Comparison of ENCODE assay signal across 32 cellular contexts in the genomic region with DNA sequence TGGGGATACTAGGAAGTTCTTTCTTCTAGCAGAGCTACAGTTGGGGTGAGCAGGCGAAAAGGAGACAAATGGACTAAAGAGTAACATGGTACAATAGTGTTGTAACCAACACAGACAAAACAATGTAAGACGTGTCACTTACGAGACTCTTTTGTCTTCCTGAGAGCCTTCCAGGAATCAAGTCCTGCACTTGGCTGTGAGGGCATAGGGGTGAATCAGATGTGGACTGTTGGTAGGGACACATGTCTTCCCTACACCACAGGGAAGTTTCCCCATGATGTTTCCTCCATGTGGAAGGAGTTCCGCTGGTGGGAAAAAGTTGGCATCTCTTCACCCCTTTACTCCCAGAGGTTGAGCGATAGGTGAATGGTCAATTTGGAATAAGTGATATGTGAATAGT.
"Had no signal": no experiment of that assay in that cellular context is flagged by ENCODE, and none has a peak within 500 bp of the region (broad histone marks: within the 10 kb centered on the region; RNA-seq: fewer than 3 reads in every experiment).

No MANE protein-coding gene starts in this region.

- H3K36me3 Mint-ChIP-seq: activated CD8-positive, alpha-beta memory T cell treated with anti-CD3 and anti-CD28 coated beads, Interleukin-2, amount 10 ng/mL, durations not matched to agents 7 days and 5 days; activated naive CD4-positive, alpha-beta T cell treated with anti-CD3 and anti-CD28 coated beads, Interleukin-2, amount 10 ng/mL, durations not matched to agents 7 days and 5 days; activated naive CD8-positive, alpha-beta T cell had no signal

- H3K27ac ChIP-seq: Peyer's patch, SJSA1, VCaP had no signal

- H3K27me3 ChIP-seq: MG63, Peyer's patch, SJSA1 had no signal

- DNase-seq: activated B cell treated with CpG ODN at 0.5 μM for 24 hours; activated CD4-positive, alpha-beta memory T cell treated with anti-CD3 and anti-CD28 coated beads, Interleukin-2, amount 10 ng/mL, durations not matched to agents 7 days and 5 days; activated CD4-positive, alpha-beta T cell treated with anti-CD3 and anti-CD28 coated beads for 1 hour; activated CD4-positive, alpha-beta T cell treated with anti-CD3 and anti-CD28 coated beads for 48 hours; activated CD8-positive, alpha-beta memory T cell treated with anti-CD3 and anti-CD28 coated beads for 24 hours; activated CD8-positive, alpha-beta memory T cell treated with anti-CD3 and anti-CD28 coated beads, Interleukin-2, amount 10 ng/mL, durations not matched to agents 7 days and 5 days; activated CD8-positive, alpha-beta memory T cell treated with anti-CD3 and anti-CD28 coated beads, Interleukin-2, amount 50 U/mL, for 48 hours; activated effector memory CD4-positive, alpha-beta T cell treated with Interleukin-2 at 50 U/mL for 16 hours; activated naive CD4-positive, alpha-beta T cell treated with anti-CD3 and anti-CD28 coated beads, Interleukin-2, amount 10 ng/mL, durations not matched to agents 7 days and 5 days; activated naive CD8-positive, alpha-beta T cell treated with anti-CD3 and anti-CD28 coated beads, Interleukin-2, amount 50 U/mL, for 24 hours; activated T-cell treated with anti-CD3 and anti-CD28 coated beads, Interleukin-2, amount 50 U/mL, for 48 hours; cerebellar nuclear complex; Kasumi-1; KG1; MG63; MV-4-11; NCI-H146; NCI-H2171; NCI-H510A; NCI-H526; NCI-H748 treated with DMSO at 0.1 percent for 48 hours; NK-92 treated with Interleukin-12 subunit alpha and Interleukin-12 subunit beta, amount 100 ng/mL, for 24 hours; PC-3; Peyer's patch; RPMI8226; SHP77 treated with DMSO at 0.1 percent for 48 hours; SK-N-SH had no signal

- H3K36me3 ChIP-seq: MG63, Peyer's patch, SJSA1 had no signal

- H3K9me3 ChIP-seq: MG63, Peyer's patch, SJSA1, SK-N-SH had no signal

- H3K4me1 Mint-ChIP-seq: activated B cell treated with CpG ODN at 0.5 μM for 24 hours; activated CD4-positive, alpha-beta memory T cell treated with anti-CD3 and anti-CD28 coated beads, Interleukin-2, amount 10 ng/mL, durations not matched to agents 7 days and 5 days; activated CD8-positive, alpha-beta memory T cell treated with anti-CD3 and anti-CD28 coated beads, Interleukin-2, amount 10 ng/mL, durations not matched to agents 7 days and 5 days; activated naive CD4-positive, alpha-beta T cell treated with anti-CD3 and anti-CD28 coated beads, Interleukin-2, amount 10 ng/mL, durations not matched to agents 7 days and 5 days; activated naive CD8-positive, alpha-beta T cell treated with anti-CD3 and anti-CD28 coated beads, Interleukin-2, amount 50 U/mL, for 24 hours had no signal

- H3K9me2 ChIP-seq: SK-N-SH had no signal

- H3K4me1 ChIP-seq: Peyer's patch had no signal

- H3K27ac Mint-ChIP-seq: activated B cell treated with CpG ODN at 0.5 μM for 24 hours; activated CD4-positive, alpha-beta memory T cell treated with anti-CD3 and anti-CD28 coated beads, Interleukin-2, amount 10 ng/mL, durations not matched to agents 7 days and 5 days; activated CD8-positive, alpha-beta memory T cell treated with anti-CD3 and anti-CD28 coated beads, Interleukin-2, amount 10 ng/mL, durations not matched to agents 7 days and 5 days; activated naive CD4-positive, alpha-beta T cell treated with anti-CD3 and anti-CD28 coated beads, Interleukin-2, amount 10 ng/mL, durations not matched to agents 7 days and 5 days; activated naive CD8-positive, alpha-beta T cell; activated naive CD8-positive, alpha-beta T cell treated with anti-CD3 and anti-CD28 coated beads, Interleukin-2, amount 50 U/mL, for 24 hours; T-helper 1 cell treated with Interleukin-12 subunit alpha and Interleukin-12 subunit beta and Interleukin-4 antibody, amounts not matched to agents 30 μg/mL and 1 μg/mL, for 36 hours; T-helper 2 cell treated with Interferon-gamma antibody and Interleukin-4, amounts not matched to agents 5 μg/mL and 100 μg/mL, for 36 hours had no signal

- H3K4me3 Mint-ChIP-seq: activated B cell treated with CpG ODN at 0.5 μM for 24 hours; activated CD4-positive, alpha-beta memory T cell treated with anti-CD3 and anti-CD28 coated beads, Interleukin-2, amount 10 ng/mL, durations not matched to agents 7 days and 5 days; activated CD8-positive, alpha-beta memory T cell treated with anti-CD3 and anti-CD28 coated beads, Interleukin-2, amount 10 ng/mL, durations not matched to agents 7 days and 5 days; activated naive CD4-positive, alpha-beta T cell treated with anti-CD3 and anti-CD28 coated beads, Interleukin-2, amount 10 ng/mL, durations not matched to agents 7 days and 5 days; activated naive CD8-positive, alpha-beta T cell; activated naive CD8-positive, alpha-beta T cell treated with anti-CD3 and anti-CD28 coated beads, Interleukin-2, amount 50 U/mL, for 24 hours; T-helper 1 cell treated with Interleukin-12 subunit alpha and Interleukin-12 subunit beta and Interleukin-4 antibody, amounts not matched to agents 30 μg/mL and 1 μg/mL, for 36 hours; T-helper 2 cell treated with Interferon-gamma antibody and Interleukin-4, amounts not matched to agents 5 μg/mL and 100 μg/mL, for 36 hours had no signal

- H3K9me3 Mint-ChIP-seq: activated B cell treated with CpG ODN at 0.5 μM for 24 hours; activated naive CD8-positive, alpha-beta T cell treated with anti-CD3 and anti-CD28 coated beads, Interleukin-2, amount 50 U/mL, for 24 hours had no signal

- H3K4me2 ChIP-seq: SK-N-SH had no signal

- H3K27me3 Mint-ChIP-seq: activated CD4-positive, alpha-beta memory T cell treated with anti-CD3 and anti-CD28 coated beads, Interleukin-2, amount 10 ng/mL, durations not matched to agents 7 days and 5 days; activated CD8-positive, alpha-beta memory T cell treated with anti-CD3 and anti-CD28 coated beads, Interleukin-2, amount 10 ng/mL, durations not matched to agents 7 days and 5 days; activated naive CD4-positive, alpha-beta T cell treated with anti-CD3 and anti-CD28 coated beads, Interleukin-2, amount 10 ng/mL, durations not matched to agents 7 days and 5 days; activated naive CD8-positive, alpha-beta T cell treated with anti-CD3 and anti-CD28 coated beads, Interleukin-2, amount 50 U/mL, for 24 hours had no signal

- H3K9ac ChIP-seq: SK-N-SH had no signal

- H3K4me3 ChIP-seq: MG63, Peyer's patch, SJSA1 had no signal
